Comparison of ENCODE assay signal across 23 cellular contexts in genomic region chr4:157961591-157961990, GRCh38.
"Had no signal": no experiment of that assay in that cellular context is flagged by ENCODE, and none has a peak within 500 bp of the region (broad histone marks: within the 10 kb centered on the region; RNA-seq: fewer than 3 reads in every experiment).

No MANE protein-coding gene starts in this region.

- DNase-seq: activated CD8-positive, alpha-beta memory T cell treated with anti-CD3 and anti-CD28 coated beads for 24 hours; activated CD8-positive, alpha-beta memory T cell treated with anti-CD3 and anti-CD28 coated beads, Interleukin-2, amount 50 U/mL, for 4 hours; activated T-cell treated with anti-CD3 and anti-CD28 coated beads, Interleukin-2, amount 50 U/mL, for 24 hours; cerebellar nuclear complex; cortex of kidney; foreskin fibroblast; glutamatergic neuron; hypothalamus; left ventricle myocardium superior; mammary epithelial cell; midbrain; natural killer cell; retina; sigmoid colon; stimulated activated CD4-positive, alpha-beta T cell treated with anti-CD3 and anti-CD28 coated beads, Interleukin-2, amount 100 ng/mL, for 48 hours; stimulated activated naive CD4-positive, alpha-beta T cell treated with Interleukin-2 at 50 U/mL for 16 hours had no signal

- H3K9me3 ChIP-seq: sigmoid colon, thoracic aorta, vagina had no signal

- FAIRE-seq: TTC549 had no signal

- H3K4me3 ChIP-seq: ascending aorta, sigmoid colon, thoracic aorta, vagina had no signal

- H3K4me1 ChIP-seq: sigmoid colon, vagina had no signal

- H3K27me3 ChIP-seq: ascending aorta, sigmoid colon, vagina had no signal

- H3K27ac ChIP-seq: ascending aorta, sigmoid colon, thoracic aorta, vagina had no signal

- H3K36me3 ChIP-seq: ascending aorta, sigmoid colon, thoracic aorta, vagina had no signal

- ATAC-seq: activated naive CD4-positive, alpha-beta T cell treated with anti-CD3 and anti-CD28 coated beads, Interleukin-2, amount 50 U/mL, for 72 hours; activated T-helper 17 cell treated with anti-CD3 and anti-CD28 coated beads, Interleukin-2, amount 50 U/mL, for 72 hours; left ventricle myocardium superior; natural killer cell; WTC11 had no signal
